8 cellular contexts compared by ENCODE assay signal in genomic region chr17:75625813-75626486, GRCh38.
A peak's percentile ranks its signal among the peaks of the same experiment; 100 is the strongest.
DNase-seq lines count a peak whose midpoint lies in the region; ATAC-seq, FAIRE-seq and TF ChIP-seq lines count a peak whose summit lies in the region.

No MANE protein-coding gene starts in this region.

- DNase-seq in AG10803 (ENCODE audit: low read depth): no peak
- peak; percentile 32 for DNase-seq in GM18507 (ENCODE audit: extremely low spot score, insufficient read length, low read depth)
- DNase-seq in SKM-1 treated with dmso at 0.1 percent for 144 hours (lab: John Stamatoyannopoulos, UW; ENCODE audit: unreplicated experiment): peak; percentile 8
- DNase-seq in fibroblast of pulmonary artery (ENCODE audit: low read depth): peak; percentile 21
- no peak for DNase-seq in retinal pigment epithelial cell (ENCODE audit: low read depth)
- DNase-seq in NOMO-1 (lab: John Stamatoyannopoulos, UW; ENCODE audit: unreplicated experiment in 2 of 2): no peak
- DNase-seq in DMS153 treated with DMSO at 0.1 percent for 48 hours (lab: John Stamatoyannopoulos, UW; ENCODE audit: unreplicated experiment): no peak

- TF ChIP-seq CTCF in AG10803 (conservative IDR thresholded peaks at IDR 0.05; ENCODE audit: low read length): peak; percentile 61
- TF ChIP-seq CTCF in fibroblast of pulmonary artery (IDR thresholded peaks at IDR 0.05; ENCODE audit: low read length, missing control alignments): peak; percentile 71
- TF ChIP-seq CTCF in retinal pigment epithelial cell (conservative IDR thresholded peaks at IDR 0.05; ENCODE audit: low read depth, low read length): peak; percentile 90

- FAIRE-seq in GM18507 (lab: Jason Lieb, UNC): peak; percentile 36

- H3K4me3 ChIP-seq in AG10803 (ENCODE audit: low read length) (no peak overlapping the region), fibroblast of pulmonary artery (replicated peaks; ENCODE audit: low read depth, low read length) (no peak overlapping the region), retinal pigment epithelial cell (ENCODE audit: low read length) (no peak overlapping the region)

- no peak for ATAC-seq in GM21528 (IDR thresholded peaks at IDR 0.05; ENCODE audit: low FRiP score, unreplicated experiment)

Comparison
In these comparisons a context has a peak if more than half of its experiments do, and no peak if none do; other contexts are left out.
1. DNase-seq: peak in GM18507 (single experiment), SKM-1 treated with dmso at 0.1 percent for 144 hours (single experiment) and fibroblast of pulmonary artery (single experiment); none in AG10803 (single experiment), retinal pigment epithelial cell (single experiment), NOMO-1 (0 of 2) and DMS153 treated with DMSO at 0.1 percent for 48 hours (single experiment).
2. Peak in every context shown above with its lines, with median percentiles within 50 percentile points of each other: CTCF ChIP-seq.